In the genomic region with DNA sequence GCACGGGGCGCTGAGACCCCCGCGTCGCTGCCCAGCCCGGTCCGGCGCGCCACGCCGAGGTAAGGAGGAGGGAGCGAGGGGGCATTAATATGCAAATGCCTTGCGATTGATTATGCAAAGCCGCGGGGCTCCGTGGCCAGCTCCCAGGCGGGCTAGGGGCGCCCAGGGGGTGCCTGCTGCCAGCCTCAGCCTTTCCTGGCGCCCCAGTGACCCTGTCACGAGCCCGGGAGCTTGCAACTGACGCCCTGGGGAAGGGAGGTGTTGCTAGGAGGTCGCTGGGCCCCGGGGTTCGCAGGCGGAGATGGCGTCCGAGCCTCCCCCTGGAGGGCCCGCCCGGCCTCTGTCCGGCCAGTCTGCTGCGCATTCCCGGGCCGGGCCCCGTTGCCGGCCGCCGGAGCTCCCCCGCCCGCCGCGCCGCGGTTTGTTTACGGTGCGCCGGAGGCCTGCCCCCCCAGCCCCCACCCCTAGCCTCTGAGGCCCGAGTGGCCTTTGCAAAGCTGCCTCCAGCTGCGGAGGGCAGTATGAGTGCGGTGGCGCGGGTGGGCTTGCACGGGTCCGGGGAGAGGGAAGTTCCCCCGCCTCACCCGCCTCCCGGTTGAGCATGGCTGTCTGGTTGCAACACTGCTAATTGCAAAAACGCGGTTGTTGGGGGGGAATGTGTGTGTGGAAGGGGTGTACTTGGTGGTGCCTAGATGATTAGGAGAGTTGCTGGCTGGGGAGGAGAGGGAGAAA, we compare ENCODE assay signal across 8 cellular contexts. TPM values are rescaled to one million over a fixed set of nuclear protein-coding genes. Genes with fewer than 3 reads are reported as not detected.
DNase-seq lines count a peak whose midpoint lies in the region; ATAC-seq, FAIRE-seq and TF ChIP-seq lines count a peak whose summit lies in the region.

No MANE protein-coding gene starts in this region.

- POLR2A ChIA-PET in HCT116 (lab: Charles Lee), result interaction anchor here (0.9 to 1.9 kb wide), 2 partner anchors 9 to 37 kb away, joined by 5 to 6 read pairs; a partner anchor contains a TSS

- intact Hi-C loops in HCT116 (cut with micrococcal nuclease), result no loop called here
- intact Hi-C loops in gastrocnemius medialis (cut with DNase I; ENCODE audit: low total_unique reads), result loop anchor here (5.0 kb wide), 1 partner anchor 104 kb away; no protein-coding TSS in a partner anchor

- H3K4me1 ChIP-seq in HCT116 (ENCODE audit: control insufficient read depth in 1 of 2, insufficient read depth in 2 of 2, low read length in 2 of 2) (peaks cover 32 to 42% of the 10 kb centered on the region in 2 experiments), gastrocnemius medialis (peaks cover 41 to 54% of the 10 kb centered on the region in 2 donors)

- peak; percentile 81 for ATAC-seq in HCT116
- peak; percentile 32 for ATAC-seq in gastrocnemius medialis

- in situ Hi-C loops in gastrocnemius medialis (cut with MboI; ENCODE audit: low sequenced_read_pairs in 4 of 4), result no loop called here

- peak overlapping the region; percentile 88 for H3K27ac ChIP-seq in HCT116 (ENCODE audit: low read depth, low read length)
- peak overlapping the region; percentile 100 for H3K27ac ChIP-seq in gastrocnemius medialis

- TF ChIP-seq POLR2A in HCT116 (IDR thresholded peaks at IDR 0.05; ENCODE audit: borderline replicate concordance, extremely low read depth, insufficient read depth, insufficient read length) (no peak), gastrocnemius medialis (IDR thresholded peaks at IDR 0.05) (peak; percentile 49 to 64)

- TF ChIP-seq CTCF in HCT116 (IDR thresholded peaks at IDR 0.05 in 2 of 3, conservative IDR thresholded peaks at IDR 0.05 in 1 of 3; ENCODE audit: borderline replicate concordance in 1 of 3, insufficient read depth in 1 of 3, low read depth in 2 of 3, low read length in 2 of 3), result no peak
- no peak for TF ChIP-seq CTCF in gastrocnemius medialis (IDR thresholded peaks at IDR 0.05 in 4 of 5, conservative IDR thresholded peaks at IDR 0.05 in 1 of 5)

- H2AFZ ChIP-seq in HCT116 (ENCODE audit: low read depth, low read length, poor library complexity, severe bottlenecking), result peak overlapping the region; percentile 78

- H3K9me3 ChIP-seq in HCT116 (ENCODE audit: control insufficient read depth in 1 of 2, insufficient read depth in 1 of 2, low read depth in 1 of 2, low read length in 2 of 2), result no peaks in the 10 kb centered on the region
- no peaks in the 10 kb centered on the region for H3K9me3 ChIP-seq in gastrocnemius medialis

- H3K9ac ChIP-seq in HCT116 (ENCODE audit: low read length), result peak overlapping the region; percentile 82

- no TSS peak for BruUV-seq in HCT116 (replicated peaks; lab: Mats Ljungman, UMichigan)

- H3K36me3 ChIP-seq in HCT116 (ENCODE audit: control insufficient read depth in 1 of 2, insufficient read depth in 2 of 2, low read length in 2 of 2), result no peaks in the 10 kb centered on the region
- H3K36me3 ChIP-seq in gastrocnemius medialis, result no peaks in the 10 kb centered on the region

- no peaks in the 10 kb centered on the region for H4K20me1 ChIP-seq in HCT116 (ENCODE audit: insufficient read depth)

- no peak for TF ChIP-seq RAD21 in HCT116 (IDR thresholded peaks at IDR 0.05; ENCODE audit: low read depth)

- no peaks in the 10 kb centered on the region for H3K9me2 ChIP-seq in HCT116 (ENCODE audit: insufficient read depth)

- DNase-seq in ELR (ENCODE audit: low read depth) (peak; percentile 51), HCT116 (ENCODE audit: low read depth, low spot score) (no peak), NOMO-1 (lab: John Stamatoyannopoulos, UW; ENCODE audit: unreplicated experiment in 2 of 2) (peak; percentile 72 to 89), amniotic epithelial cell (ENCODE audit: low read depth) (peak; percentile 68), gastrocnemius medialis (peak; percentile 35 to 60), NCI-H1048 (lab: John Stamatoyannopoulos, UW) (no peak), RCC 7860 (ENCODE audit: low spot score) (no peak)

- peak overlapping the region; percentile 96 for H3K4me2 ChIP-seq in HCT116 (ENCODE audit: low read length)

- no peaks in the 10 kb centered on the region for H3K27me3 ChIP-seq in HCT116 (ENCODE audit: insufficient read depth, low read length)
- H3K27me3 ChIP-seq in gastrocnemius medialis, result no peaks in the 10 kb centered on the region

- no peaks in the 10 kb centered on the region for H3K79me2 ChIP-seq in HCT116 (ENCODE audit: insufficient read depth, low read length)

- H3K4me3 ChIP-seq in HCT116 (replicated peaks in 1 of 2; ENCODE audit: low read depth in 1 of 2, low read length in 2 of 2) (peak overlapping the region; percentile 81 to 92), iPS-11a (ENCODE audit: low read depth, low read length) (peak overlapping the region; percentile 68), gastrocnemius medialis (peak overlapping the region; percentile 84 to 100 (median 96))

- RAD21 ChIA-PET in HCT116 (lab: Charles Lee; ENCODE audit: low non-redundant PET in 1 of 2, low total read pairs in 2 of 2, uncharacterized antibody in 2 of 2, unreplicated experiment in 2 of 2), result interaction anchor here in 1 of 2 experiments (0.9 kb wide), 1 partner anchor 50 kb away, joined by 3 read pairs; no protein-coding TSS in a partner anchor

- CTCF ChIA-PET in HCT116 (lab: Charles Lee), result interaction anchor here (0.6 to 4.6 kb wide), 2 partner anchors 12 to 36 kb away, joined by 3 to 36 read pairs; no protein-coding TSS in a partner anchor

- FAIRE-seq in RCC 7860 (lab: Jason Lieb, UNC), result no peak

TF ChIP-seq in HCT116, 20 proteins besides CTCF, POLR2A, EP300 and RAD21:
- TF ChIP-seq POLR2AphosphoS5 (IDR thresholded peaks at IDR 0.05; ENCODE audit: low read depth, low read length), result peak; percentile 32; the same call in 1 of the 2 replicates
- TF ChIP-seq ZFX (IDR thresholded peaks at IDR 0.05), result peak; percentile 48; the same call in 1 of the 2 replicates
- no peak for TF ChIP-seq CBX3 (IDR thresholded peaks at IDR 0.05; ENCODE audit: low read depth)
- no peak for TF ChIP-seq EZH2 (IDR thresholded peaks at IDR 0.05)

RNA-seq across cellular contexts. Expression of a gene that starts 0.4 kb away (rescaled TPM):
- 23.3 TPM for total RNA-seq in HCT116 (2021; ENCODE audit: unreplicated experiment)
- polyA plus RNA-seq in HCT116 (2012), result 20.3 and 21.1 TPM in 2 replicates
- total RNA-seq in gastrocnemius medialis, result 10 to 100 TPM; 42.2 to 71.6 (median 48.2) TPM

RNA-seq across cellular contexts. Expression of a gene that starts 9.0 kb away (rescaled TPM):
- total RNA-seq in HCT116 (2021; ENCODE audit: unreplicated experiment) (92.1 TPM), gastrocnemius medialis (100 to 1,000 TPM in 2 of 4 donors, 10 to 100 TPM in 2; 54.2 to 124 (median 93.9) TPM)
- polyA plus RNA-seq in HCT116 (2012), result 68.9 and 90.5 TPM in 2 replicates

RNA-seq across cellular contexts. Expression of a gene that starts 37.2 kb away (rescaled TPM):
- total RNA-seq in HCT116 (2021; ENCODE audit: unreplicated experiment), result 63.7 TPM
- 104 and 122 TPM in 2 replicates for polyA plus RNA-seq in HCT116 (2012)
- total RNA-seq in gastrocnemius medialis, result 10 to 100 TPM; 16.0 to 34.2 (median 18.3) TPM

RNA-seq across cellular contexts. Expression of a gene that starts 48.0 kb away (rescaled TPM):
- total RNA-seq in HCT116 (2021; ENCODE audit: unreplicated experiment) (not detected), gastrocnemius medialis (10 to 100 TPM; 11.4 to 20.6 (median 16.3) TPM)
- not detected in 2 replicates for polyA plus RNA-seq in HCT116 (2012)

RNA-seq across cellular contexts. Expression of a gene that starts 58.6 kb away (rescaled TPM):
- total RNA-seq in HCT116 (2021; ENCODE audit: unreplicated experiment) (67.2 TPM), gastrocnemius medialis (10 to 100 TPM; 75.7 to 96.3 (median 85.9) TPM)
- 26.8 and 36.5 TPM in 2 replicates for polyA plus RNA-seq in HCT116 (2012)

Comparison
In these comparisons a context has a peak if more than half of its experiments do, and no peak if none do; other contexts are left out.
1. DNase-seq: peak in ELR (single experiment), NOMO-1 (2 of 2), amniotic epithelial cell (single experiment) and gastrocnemius medialis (2 of 2); none in HCT116 (single experiment), NCI-H1048 (single experiment) and RCC 7860 (single experiment).
2. Peak in every context shown above with its lines, with median percentiles within 50 percentile points of each other: H3K4me3 ChIP-seq.